ENCODE assay signal across 27 cellular contexts in the genomic region with DNA sequence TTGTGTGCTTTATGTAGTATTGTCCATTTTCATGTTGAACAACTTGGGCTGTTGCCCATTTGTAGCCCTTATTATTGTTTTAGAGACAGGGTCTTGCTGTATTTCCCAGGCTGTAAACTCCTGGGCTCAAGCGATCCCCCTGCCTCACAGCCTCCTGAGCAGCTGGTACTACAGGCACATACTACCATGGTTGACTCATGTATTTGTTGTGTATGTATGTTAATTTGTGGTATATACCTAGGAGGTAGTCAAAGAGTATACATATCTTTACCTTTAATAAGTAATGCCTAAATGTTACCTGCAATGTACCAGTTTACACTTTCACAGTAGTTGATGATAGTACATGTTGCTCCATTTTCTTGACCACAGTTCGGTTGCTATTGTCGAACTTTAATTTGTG.
"Had no signal": no experiment of that assay in that cellular context is flagged by ENCODE, and none has a peak within 500 bp of the region (broad histone marks: within the 10 kb centered on the region; RNA-seq: fewer than 3 reads in every experiment).

No MANE protein-coding gene starts in this region.

- DNase-seq: colonic mucosa; effector CD8-positive, alpha-beta T cell; foreskin melanocyte; glutamatergic neuron; heart right ventricle; hippocampal formation; left cardiac atrium; left lung; mesenchymal stem cell; midbrain; naive thymus-derived CD4-positive, alpha-beta T cell; nucleus accumbens; stimulated activated CD4-positive, alpha-beta T cell treated with anti-CD3 and anti-CD28 coated beads, Interleukin-12 subunit alpha, Interleukin-12 subunit beta, amount 100 ng/mL, for 4 hours; stimulated activated CD4-positive, alpha-beta T cell treated with anti-CD3 and anti-CD28 coated beads, Interleukin-1b, Interleukin-23, amount 100 ng/mL, for 48 hours; stimulated activated CD4-positive, alpha-beta T cell treated with anti-CD3 and anti-CD28 coated beads, Interleukin-4, amount 100 ng/mL, for 1 hour; stimulated activated CD8-positive, alpha-beta memory T cell treated with anti-CD3 and anti-CD28 coated beads, Interleukin-4, amount 100 ng/mL, for 48 hours; stimulated activated naive CD4-positive, alpha-beta T cell treated with Interleukin-2 at 50 U/mL for 16 hours; stomach; thyroid gland; trophoblast cell had no signal

- ATAC-seq: heart right ventricle; left cardiac atrium; left lung; naive thymus-derived CD4-positive, alpha-beta T cell; sciatic nerve had no signal

- H3K4me2 ChIP-seq: smooth muscle cell had no signal

- H3K27ac ChIP-seq: colonic mucosa, esophagus muscularis mucosa, heart right ventricle, left lung, prostate gland, right atrium auricular region, stomach, thyroid gland had no signal

- H3K4me1 ChIP-seq: colonic mucosa, prostate gland had no signal

- H3K27me3 ChIP-seq: colonic mucosa, esophagus muscularis mucosa, heart right ventricle, left lung, right atrium auricular region, stomach, thyroid gland had no signal

- H3K4me3 ChIP-seq: colonic mucosa, esophagus muscularis mucosa, heart right ventricle, left lung, prostate gland, right atrium auricular region, smooth muscle cell, stomach, thyroid gland had no signal

- FAIRE-seq: endothelial cell of umbilical vein, islet of Langerhans had no signal

- H3K9me3 ChIP-seq: colonic mucosa, esophagus muscularis mucosa, heart right ventricle, left lung, prostate gland, right atrium auricular region, stomach, thyroid gland had no signal
